12 cellular contexts compared by ENCODE assay signal in the genomic region with DNA sequence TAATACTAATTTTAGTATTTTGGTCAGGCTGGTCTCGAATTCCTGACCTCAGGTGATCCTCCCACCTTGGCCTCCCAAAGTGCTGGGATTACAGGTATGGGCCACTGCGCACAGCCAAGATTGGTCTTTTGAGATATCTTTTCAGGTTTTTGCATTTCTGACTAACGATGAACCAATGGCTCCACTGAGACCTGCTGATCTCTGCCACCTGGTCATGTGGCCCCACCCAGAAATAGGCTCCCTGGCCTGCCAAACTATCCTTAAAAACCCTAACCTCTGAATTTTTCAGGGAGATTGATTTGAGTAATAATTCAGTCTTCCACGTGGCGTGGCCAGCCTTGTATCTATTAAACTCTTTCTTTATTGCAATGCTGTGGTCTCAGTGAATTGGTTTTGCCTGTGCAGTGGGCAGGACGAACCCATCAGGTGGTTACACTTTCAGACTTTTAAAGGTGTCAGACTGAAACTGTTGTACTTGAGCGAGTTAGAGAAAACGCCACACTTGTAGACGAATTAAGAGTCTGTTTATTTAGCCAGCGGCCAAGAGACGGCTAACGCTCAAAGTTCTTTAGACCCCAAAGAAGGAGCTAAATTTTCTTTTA.
DNase-seq lines count a peak whose midpoint lies in the region; ATAC-seq lines count a peak whose summit lies in the region.
"Had no signal": no experiment of that assay in that cellular context is flagged by ENCODE, and none has a peak within 500 bp of the region (broad histone marks: within the 10 kb centered on the region; RNA-seq: fewer than 3 reads in every experiment).

No MANE protein-coding gene starts in this region.

- DNase-seq in mesenteric fat pad (ENCODE audit: low spot score) (peak; percentile 18), NK-92 (lab: John Stamatoyannopoulos, UW; ENCODE audit: unreplicated experiment) (no peak), C1 segment of cervical spinal cord (lab: John Stamatoyannopoulos, UW) (no peak), NCI-H524 treated with DMSO at 0.1 percent for 48 hours (lab: John Stamatoyannopoulos, UW) (no peak), HuH-7 (ENCODE audit: low spot score) (no peak)
- DNase-seq: activated CD4-positive, alpha-beta T cell treated with anti-CD3 and anti-CD28 coated beads, Interleukin-2, amount 10 ng/mL, durations not matched to agents 7 days and 5 days; COR-L47; effector CD8-positive, alpha-beta T cell; NCI-H2029 had no signal

- ATAC-seq in GM19025 (IDR thresholded peaks at IDR 0.05; ENCODE audit: low read depth, unreplicated experiment) (peak; percentile 57), HG02571 (IDR thresholded peaks at IDR 0.05; ENCODE audit: unreplicated experiment) (peak; percentile 75), HG03439 (IDR thresholded peaks at IDR 0.05; ENCODE audit: unreplicated experiment) (peak; percentile 62)
